In genomic region chr7:134940711-134941110, GRCh38 we compare ENCODE assay signal across 22 cellular contexts. TPM values are rescaled to one million over a fixed set of nuclear protein-coding genes. Genes with fewer than 3 reads are reported as not detected.
DNase-seq lines count a peak whose midpoint lies in the region; ATAC-seq, FAIRE-seq and TF ChIP-seq lines count a peak whose summit lies in the region.
"Had no signal": no experiment of that assay in that cellular context is flagged by ENCODE, and none has a peak within 500 bp of the region (broad histone marks: within the 10 kb centered on the region; RNA-seq: fewer than 3 reads in every experiment).

No MANE protein-coding gene starts in this region.

- 97% methylated on average over 1 of the region's 1 CpG for WGBS in SK-N-SH (ENCODE audit: low lambda C conversion rate)

- no peak overlapping the region for H3K4me3 ChIP-seq in SK-N-SH (ENCODE audit: low read depth in 2 of 2, low read length in 1 of 2)
- no peak overlapping the region for H3K4me3 ChIP-seq in osteoblast (ENCODE audit: insufficient read depth, low read length)
- no peak overlapping the region for H3K4me3 ChIP-seq in left lung
- H3K4me3 ChIP-seq: testis had no signal

- H3K36me3 ChIP-seq in SK-N-SH (replicated peaks in 1 of 2; ENCODE audit: control insufficient read depth in 1 of 2, insufficient read depth in 2 of 2, low read length in 1 of 2) (peaks cover 92% of the 10 kb centered on the region in 2 experiments), osteoblast (ENCODE audit: insufficient read depth, low read length) (peaks cover 94% of the 10 kb centered on the region), left lung (no peaks in the 10 kb centered on the region)

- H2AFZ ChIP-seq in SK-N-SH (ENCODE audit: low read depth) (no peak overlapping the region), osteoblast (ENCODE audit: low read length) (no peak overlapping the region)

- ATAC-seq in SK-N-SH treated with all-trans-retinoic acid at 6 μM for 48 hours (no peak), foreskin keratinocyte (peak; percentile 15), left lung (no peak)

- 0 out of 2 replicates have a peak overlapping the region, but pooled peaks have one; percentile 0 for H3K9ac ChIP-seq in SK-N-SH

- no peak overlapping the region for H3K4me2 ChIP-seq in SK-N-SH
- H3K4me2 ChIP-seq in osteoblast (ENCODE audit: insufficient read depth, low read length) = no peak overlapping the region

- no peaks in the 10 kb centered on the region for H3K9me2 ChIP-seq in SK-N-SH

- TF ChIP-seq POLR2A in H54 (IDR thresholded peaks at IDR 0.05; ENCODE audit: low read depth, low read length) = no peak

- DNase-seq in SK-N-SH = no peak
- DNase-seq in foreskin keratinocyte = peak in 1 of 2 donors; percentile 46
- no peak for DNase-seq in osteoblast (ENCODE audit: insufficient read length, low spot score, missing footprints)
- DNase-seq in H54 (ENCODE audit: insufficient read length, low spot score) = no peak
- no peak for DNase-seq in left lung
- no peak for DNase-seq in D341Med (ENCODE audit: low spot score)
- DNase-seq in NCI-H1105 (lab: John Stamatoyannopoulos, UW) = no peak
- DNase-seq: activated CD4-positive, alpha-beta T cell treated with anti-CD3 and anti-CD28 coated beads, Interleukin-2, amount 50 U/mL, for 1 hour; activated CD8-positive, alpha-beta memory T cell treated with anti-CD3 and anti-CD28 coated beads, Interleukin-2, amount 50 U/mL, for 48 hours; activated gamma-delta T cell treated with Interleukin-2 at 50 U/mL for 16 hours; BE2C; cerebellar nuclear complex; COR-L47; effector CD8-positive, alpha-beta T cell; NCI-H524 treated with DMSO at 0.1 percent for 48 hours; Right ventricle myocardium superior; T-helper 1 cell; testis had no signal

- H3F3A ChIP-seq in SK-N-SH (replicated peaks; ENCODE audit: insufficient read depth) = peaks cover 54% of the 10 kb centered on the region

- no peaks in the 10 kb centered on the region for H3K9me3 ChIP-seq in SK-N-SH
- H3K9me3 ChIP-seq in osteoblast (ENCODE audit: low read depth, low read length) = no peaks in the 10 kb centered on the region
- H3K9me3 ChIP-seq in left lung = no peaks in the 10 kb centered on the region
- H3K9me3 ChIP-seq: BE2C, testis had no signal

- intact Hi-C loops in left lung (cut with DNase I) = no loop called here

- no peak for FAIRE-seq in H54 (lab: Jason Lieb, UNC)
- FAIRE-seq: HepG2, islet of Langerhans had no signal

- H3K27ac ChIP-seq in SK-N-SH (ENCODE audit: low read depth in 2 of 2, low read length in 1 of 2) (peak overlapping the region; percentile 28 to 48; a peak in 3 of 4 replicates), foreskin keratinocyte (peak overlapping the region; percentile 36), osteoblast (ENCODE audit: low read depth, low read length) (peak overlapping the region; percentile 70), left lung (no peak overlapping the region)
- H3K27ac ChIP-seq: 22Rv1 had no signal

- no peaks in the 10 kb centered on the region for H4K20me1 ChIP-seq in SK-N-SH (ENCODE audit: insufficient read depth)
- H4K20me1 ChIP-seq in osteoblast (ENCODE audit: insufficient read depth, low read length) = peaks cover 9% of the 10 kb centered on the region

- CTCF ChIA-PET in SK-N-SH (lab: Yijun Ruan, JAX) = interaction anchor here (1.0 to 6.7 kb wide), 6 partner anchors 8 to 308 kb away, joined by 3 to 114 read pairs (median 6); no protein-coding TSS in a partner anchor

- TF ChIP-seq RAD21 in SK-N-SH (IDR thresholded peaks at IDR 0.05; ENCODE audit: low read length) = no peak

- no peak for TF ChIP-seq EP300 in SK-N-SH (IDR thresholded peaks at IDR 0.05; ENCODE audit: borderline replicate concordance in 1 of 2, low read depth in 1 of 2, low read length in 1 of 2)

- POLR2A ChIA-PET in SK-N-SH (lab: Yijun Ruan, JAX) = interaction anchor here (0.6 kb wide), 1 partner anchor 193 kb away, joined by 3 read pairs; no protein-coding TSS in a partner anchor

- no peaks in the 10 kb centered on the region for H3K27me3 ChIP-seq in SK-N-SH (ENCODE audit: insufficient read depth)
- no peaks in the 10 kb centered on the region for H3K27me3 ChIP-seq in foreskin keratinocyte
- no peaks in the 10 kb centered on the region for H3K27me3 ChIP-seq in osteoblast (ENCODE audit: insufficient read depth, low read length)
- no peaks in the 10 kb centered on the region for H3K27me3 ChIP-seq in left lung
- H3K27me3 ChIP-seq: BE2C, testis had no signal

- H3K79me2 ChIP-seq in SK-N-SH (ENCODE audit: insufficient read depth) = peaks cover 56% of the 10 kb centered on the region
- peaks cover 26% of the 10 kb centered on the region for H3K79me2 ChIP-seq in osteoblast (ENCODE audit: insufficient read depth, low read length)

- H3K4me1 ChIP-seq in SK-N-SH (ENCODE audit: control insufficient read depth in 1 of 2, insufficient read depth in 2 of 2, low read depth in 1 of 2, low read length in 1 of 2) (peaks cover 7 to 22% of the 10 kb centered on the region in 2 experiments; a peak in 2 of 4 replicates), foreskin keratinocyte (peaks cover 10% of the 10 kb centered on the region), osteoblast (ENCODE audit: insufficient read depth, low read length) (peaks cover 46% of the 10 kb centered on the region), left lung (peaks cover 0 to 5% of the 10 kb centered on the region in 2 donors)
- H3K4me1 ChIP-seq: BE2C, testis had no signal

- TF ChIP-seq CTCF in SK-N-SH (IDR thresholded peaks at IDR 0.05) (no peak), foreskin keratinocyte (conservative IDR thresholded peaks at IDR 0.05) (no peak), osteoblast (IDR thresholded peaks at IDR 0.05; ENCODE audit: extremely low read depth, low read depth, low read length) (no peak), left lung (IDR thresholded peaks at IDR 0.05) (no peak)

TF ChIP-seq in SK-N-SH, 30 proteins besides CTCF, POLR2A, EP300 and RAD21 (continues in another document):
- TF ChIP-seq CHD2 (IDR thresholded peaks at IDR 0.05; ENCODE audit: low read length, partially characterized antibody) (no peak), YY1 (IDR thresholded peaks at IDR 0.05; ENCODE audit: low read depth) (no peak), FOSL2 (IDR thresholded peaks at IDR 0.05; ENCODE audit: borderline replicate concordance, low read depth) (no peak), ELF1 (IDR thresholded peaks at IDR 0.05) (no peak), GATA2 (CRISPR knock-in tag; IDR thresholded peaks at IDR 0.05) (no peak), JUND (IDR thresholded peaks at IDR 0.05) (no peak), RXRA (IDR thresholded peaks at IDR 0.05; ENCODE audit: borderline replicate concordance, low read depth) (no peak)
- TF ChIP-seq, protein P1, sequence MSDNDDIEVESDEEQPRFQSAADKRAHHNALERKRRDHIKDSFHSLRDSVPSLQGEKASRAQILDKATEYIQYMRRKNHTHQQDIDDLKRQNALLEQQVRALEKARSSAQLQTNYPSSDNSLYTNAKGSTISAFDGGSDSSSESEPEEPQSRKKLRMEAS (IDR thresholded peaks at IDR 0.05; ENCODE audit: low read depth) = no peak
- TF ChIP-seq, protein P2, sequence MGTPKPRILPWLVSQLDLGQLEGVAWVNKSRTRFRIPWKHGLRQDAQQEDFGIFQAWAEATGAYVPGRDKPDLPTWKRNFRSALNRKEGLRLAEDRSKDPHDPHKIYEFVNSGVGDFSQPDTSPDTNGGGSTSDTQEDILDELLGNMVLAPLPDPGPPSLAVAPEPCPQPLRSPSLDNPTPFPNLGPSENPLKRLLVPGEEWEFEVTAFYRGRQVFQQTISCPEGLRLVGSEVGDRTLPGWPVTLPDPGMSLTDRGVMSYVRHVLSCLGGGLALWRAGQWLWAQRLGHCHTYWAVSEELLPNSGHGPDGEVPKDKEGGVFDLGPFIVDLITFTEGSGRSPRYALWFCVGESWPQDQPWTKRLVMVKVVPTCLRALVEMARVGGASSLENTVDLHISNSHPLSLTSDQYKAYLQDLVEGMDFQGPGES (IDR thresholded peaks at IDR 0.05; ENCODE audit: low read depth, low read length) = no peak

TF ChIP-seq in SK-N-SH treated with all-trans-retinoic acid at 6 μM for 48 hours, 23 proteins besides CTCF, POLR2A, EP300 and RAD21 (continues in another document):
- no peak for TF ChIP-seq ZNF565 (CRISPR knock-in tag; conservative IDR thresholded peaks at IDR 0.05; ENCODE audit: low read depth)
- TF ChIP-seq ZC3H10 (CRISPR knock-in tag; IDR thresholded peaks at IDR 0.05) = no peak
- no peak for TF ChIP-seq CSRNP3 (CRISPR knock-in tag; IDR thresholded peaks at IDR 0.05)
- no peak for TF ChIP-seq GLIS3 (CRISPR knock-in tag; IDR thresholded peaks at IDR 0.05)
- no peak for TF ChIP-seq OSR1 (CRISPR knock-in tag; IDR thresholded peaks at IDR 0.05)
- no peak for TF ChIP-seq ZFP30 (CRISPR knock-in tag; IDR thresholded peaks at IDR 0.05)
- no peak for TF ChIP-seq ARNTL (CRISPR knock-in tag; IDR thresholded peaks at IDR 0.05; ENCODE audit: borderline replicate concordance, low read depth)

RNA-seq across cellular contexts. Expression of gene AGBL3, which starts 45.6 kb away (rescaled TPM):
- 0.35 and 0.91 TPM in 2 replicates for polyA plus RNA-seq in SK-N-SH (2012; rRNA removed)
- 0.36 and 0.67 TPM in 2 replicates for polyA plus RNA-seq in SK-N-SH (2012; cell fraction: cytosol; rRNA removed)
- 0.62 and 1.2 TPM in 2 replicates for polyA plus RNA-seq in SK-N-SH (2012; cell fraction: nucleus; rRNA removed)
- total RNA-seq in foreskin keratinocyte = 0.63 and 1.3 TPM in 2 replicates
- 0.69 and 0.86 TPM in 2 replicates for polyA plus RNA-seq in foreskin keratinocyte
- total RNA-seq in osteoblast = 2.2 and 2.7 TPM in 2 replicates
- total RNA-seq in left lung = 1 to 10 TPM; 2.7 to 3.4 TPM

Comparison
In these comparisons a context has a peak if more than half of its experiments do, and no peak if none do; other contexts are left out.
1. H3K27ac ChIP-seq: peak in SK-N-SH (2 of 2), foreskin keratinocyte (single experiment) and osteoblast (single experiment); none in left lung (0 of 2).